Comparison of ENCODE assay signal across 28 cellular contexts in the genomic region with DNA sequence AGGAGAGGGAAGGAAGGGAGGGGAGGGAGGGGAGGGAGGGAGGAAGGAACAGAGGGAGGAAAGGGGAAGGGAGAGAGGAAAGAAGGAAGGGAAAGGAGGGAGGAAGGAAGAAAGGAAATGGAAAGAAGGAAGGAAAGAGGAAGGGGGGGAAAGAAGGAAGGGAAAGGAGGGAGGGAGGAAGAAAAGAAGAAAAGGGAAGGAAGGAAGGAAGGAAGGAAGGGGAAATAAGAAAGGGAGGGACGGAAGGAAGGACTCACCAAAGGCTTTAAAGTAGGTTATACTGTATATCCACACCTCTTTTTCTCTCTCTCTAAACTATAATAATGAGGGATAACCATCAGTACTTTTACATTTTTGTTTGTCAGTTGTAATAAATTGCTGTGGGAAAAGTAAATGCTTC.
"Had no signal": no experiment of that assay in that cellular context is flagged by ENCODE, and none has a peak within 500 bp of the region (broad histone marks: within the 10 kb centered on the region; RNA-seq: fewer than 3 reads in every experiment).

No MANE protein-coding gene starts in this region.

- H3K27ac ChIP-seq: colonic mucosa, coronary artery, dorsolateral prefrontal cortex, epithelial cell of prostate, esophagus muscularis mucosa, esophagus squamous epithelium, foreskin keratinocyte, gastrocnemius medialis, gastroesophageal sphincter, heart left ventricle, heart right ventricle had no signal

- H3K4me1 ChIP-seq: colonic mucosa, esophagus squamous epithelium, foreskin keratinocyte, gastrocnemius medialis had no signal

- ATAC-seq: effector memory CD8-positive, alpha-beta T cell; esophagus mucosa; foreskin keratinocyte; gastrocnemius medialis; gastroesophageal sphincter; heart left ventricle; heart right ventricle had no signal

- FAIRE-seq: colon, endometrium, endothelial cell of umbilical vein, frontal cortex had no signal

- H3K27me3 ChIP-seq: colonic mucosa, esophagus muscularis mucosa, esophagus squamous epithelium, foreskin keratinocyte, gastrocnemius medialis, gastroesophageal sphincter, heart left ventricle, heart right ventricle had no signal

- H3K9me3 ChIP-seq: colonic mucosa, esophagus muscularis mucosa, esophagus squamous epithelium, gastrocnemius medialis, gastroesophageal sphincter, heart left ventricle, heart right ventricle had no signal

- H3K36me3 ChIP-seq: colonic mucosa, esophagus squamous epithelium had no signal

- H3K4me3 ChIP-seq: colonic mucosa, coronary artery, dorsolateral prefrontal cortex, esophagus muscularis mucosa, esophagus squamous epithelium, gastrocnemius medialis, gastroesophageal sphincter, heart left ventricle, heart right ventricle had no signal

- DNase-seq: colonic mucosa; cortex of kidney; dermis blood vessel endothelial cell; dorsolateral prefrontal cortex; effector CD4-positive, alpha-beta T cell; effector CD8-positive, alpha-beta T cell; effector memory CD4-positive, alpha-beta T cell; effector memory CD8-positive, alpha-beta T cell; endodermal cell; erythroblast; esophagus squamous epithelium; foreskin fibroblast; foreskin keratinocyte; foreskin melanocyte; gastrocnemius medialis; glutamatergic neuron; head of caudate nucleus; heart left ventricle; heart right ventricle had no signal
